Comparison of ENCODE assay signal across 8 cellular contexts in the genomic region with DNA sequence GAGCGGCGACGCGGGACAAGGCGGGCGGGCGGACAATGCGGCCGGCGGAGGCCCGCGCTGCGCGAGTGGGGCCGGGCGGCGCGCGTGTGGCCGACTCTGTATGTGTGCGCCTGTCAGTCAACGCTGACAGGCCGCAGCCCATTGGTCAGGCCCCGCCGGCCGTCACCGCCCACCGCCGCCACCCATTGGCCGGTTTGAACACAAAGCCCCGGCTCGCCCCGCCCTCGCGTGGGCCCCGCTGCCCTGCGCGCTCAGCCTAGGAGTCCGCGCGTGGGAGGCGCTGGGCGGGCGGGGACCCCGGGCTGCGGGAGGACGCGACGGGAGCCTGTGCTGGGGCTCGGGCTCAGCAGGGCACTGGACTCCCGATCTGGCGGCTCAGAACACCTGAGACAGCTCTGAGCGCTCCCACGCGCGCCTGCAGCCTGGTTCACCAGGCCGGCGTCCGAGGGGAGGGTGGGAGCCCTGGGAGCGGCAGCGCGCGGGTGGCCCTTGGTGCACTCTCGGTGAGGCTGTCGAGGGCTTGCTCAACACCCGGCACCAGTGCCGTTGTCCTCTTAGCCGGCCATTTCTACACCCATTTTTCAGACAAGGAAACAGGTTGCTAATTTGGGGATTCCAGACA. TPM values are rescaled to one million over a fixed set of nuclear protein-coding genes. Genes with fewer than 3 reads are reported as not detected.
DNase-seq lines count a peak whose midpoint lies in the region; ATAC-seq and TF ChIP-seq lines count a peak whose summit lies in the region.

A gene with protein sequence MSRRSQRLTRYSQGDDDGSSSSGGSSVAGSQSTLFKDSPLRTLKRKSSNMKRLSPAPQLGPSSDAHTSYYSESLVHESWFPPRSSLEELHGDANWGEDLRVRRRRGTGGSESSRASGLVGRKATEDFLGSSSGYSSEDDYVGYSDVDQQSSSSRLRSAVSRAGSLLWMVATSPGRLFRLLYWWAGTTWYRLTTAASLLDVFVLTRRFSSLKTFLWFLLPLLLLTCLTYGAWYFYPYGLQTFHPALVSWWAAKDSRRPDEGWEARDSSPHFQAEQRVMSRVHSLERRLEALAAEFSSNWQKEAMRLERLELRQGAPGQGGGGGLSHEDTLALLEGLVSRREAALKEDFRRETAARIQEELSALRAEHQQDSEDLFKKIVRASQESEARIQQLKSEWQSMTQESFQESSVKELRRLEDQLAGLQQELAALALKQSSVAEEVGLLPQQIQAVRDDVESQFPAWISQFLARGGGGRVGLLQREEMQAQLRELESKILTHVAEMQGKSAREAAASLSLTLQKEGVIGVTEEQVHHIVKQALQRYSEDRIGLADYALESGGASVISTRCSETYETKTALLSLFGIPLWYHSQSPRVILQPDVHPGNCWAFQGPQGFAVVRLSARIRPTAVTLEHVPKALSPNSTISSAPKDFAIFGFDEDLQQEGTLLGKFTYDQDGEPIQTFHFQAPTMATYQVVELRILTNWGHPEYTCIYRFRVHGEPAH (minus strand): TSS at position 88 of the 622 bp plus-strand sequence. CDS start 3,370 bp downstream, outside the sequence.

- DNase-seq in COLO829 (ENCODE audit: low spot score) (peak; percentile 96), HPDE6-E6E7 (ENCODE audit: extremely low spot score) (peak; percentile 82), RWPE1 (ENCODE audit: low spot score) (peak; percentile 89), fibroblast of peridontal ligament (ENCODE audit: extremely low read depth) (peak; percentile 71), natural killer cell (peak; percentile 97)
- peak; percentile 91 for DNase-seq in activated T-helper 2 cell treated with anti-CD3 and anti-CD28 coated beads, Interferon-gamma antibody, Interleukin-2, Interleukin-4, amounts not matched to agents 10 μg/mL and 5 μg/mL and 100 μg/mL, durations not matched to agents 14 hours and 24 hours and 36 hours (ENCODE audit: low spot score)
- DNase-seq in stimulated activated naive CD4-positive, alpha-beta T cell (lab: John Stamatoyannopoulos, UW), result peak; percentile 82 to 94 (median 90)

- CTCF ChIA-PET in RWPE1 (lab: Yijun Ruan, JAX), result interaction anchor here (0.6 to 1.2 kb wide), 2 partner anchors 10 to 315 kb away, joined by 4 to 9 read pairs; no protein-coding TSS in a partner anchor

- peak; percentile 41 for ATAC-seq in GM19438 (IDR thresholded peaks at IDR 0.05; ENCODE audit: low read depth, unreplicated experiment)
- ATAC-seq in natural killer cell, result peak; percentile 76 to 90 (median 82)

- no peak for TF ChIP-seq CTCF in RWPE1 (conservative IDR thresholded peaks at IDR 0.05; ENCODE audit: low read depth)
- TF ChIP-seq CTCF in natural killer cell (IDR thresholded peaks at IDR 0.05), result no peak

- no peaks in the 10 kb centered on the region for H3K27me3 Mint-ChIP-seq in activated T-helper 2 cell treated with anti-CD3 and anti-CD28 coated beads, Interferon-gamma antibody, Interleukin-2, Interleukin-4, amounts not matched to agents 10 μg/mL and 5 μg/mL and 100 μg/mL, durations not matched to agents 14 hours and 24 hours and 36 hours (ENCODE audit: low read depth)
- no peaks in the 10 kb centered on the region for H3K27me3 Mint-ChIP-seq in natural killer cell (ENCODE audit: low read depth in 2 of 2)

- peak within 1 kb of the TSS; percentile 95 for H3K27ac Mint-ChIP-seq in activated T-helper 2 cell treated with anti-CD3 and anti-CD28 coated beads, Interferon-gamma antibody, Interleukin-2, Interleukin-4, amounts not matched to agents 10 μg/mL and 5 μg/mL and 100 μg/mL, durations not matched to agents 14 hours and 24 hours and 36 hours
- peak within 1 kb of the TSS; percentile 88 to 98 for H3K27ac Mint-ChIP-seq in natural killer cell

- peak within 1 kb of the TSS; percentile 96 for H3K4me3 Mint-ChIP-seq in activated T-helper 2 cell treated with anti-CD3 and anti-CD28 coated beads, Interferon-gamma antibody, Interleukin-2, Interleukin-4, amounts not matched to agents 10 μg/mL and 5 μg/mL and 100 μg/mL, durations not matched to agents 14 hours and 24 hours and 36 hours (ENCODE audit: low read depth)
- peak within 1 kb of the TSS; percentile 99 for H3K4me3 Mint-ChIP-seq in natural killer cell

- intact Hi-C loops in activated T-helper 2 cell treated with anti-CD3 and anti-CD28 coated beads, Interferon-gamma antibody, Interleukin-2, Interleukin-4, amounts not matched to agents 10 μg/mL and 5 μg/mL and 100 μg/mL, durations not matched to agents 14 hours and 24 hours and 36 hours (cut with micrococcal nuclease), result loop anchor here (1.0 to 10.0 kb wide), 6 partner anchors 23 to 339 kb away; a partner anchor contains a TSS
- intact Hi-C loops in natural killer cell (cut with micrococcal nuclease), result loop anchor here (2.0 to 10.0 kb wide), 3 partner anchors 36 to 251 kb away; a partner anchor contains a TSS

- H3K9me3 Mint-ChIP-seq in activated T-helper 2 cell treated with anti-CD3 and anti-CD28 coated beads, Interferon-gamma antibody, Interleukin-2, Interleukin-4, amounts not matched to agents 10 μg/mL and 5 μg/mL and 100 μg/mL, durations not matched to agents 14 hours and 24 hours and 36 hours, result no peaks in the 10 kb centered on the region
- no peaks in the 10 kb centered on the region for H3K9me3 Mint-ChIP-seq in natural killer cell

- peaks cover 39% of the 10 kb centered on the region for H3K36me3 Mint-ChIP-seq in activated T-helper 2 cell treated with anti-CD3 and anti-CD28 coated beads, Interferon-gamma antibody, Interleukin-2, Interleukin-4, amounts not matched to agents 10 μg/mL and 5 μg/mL and 100 μg/mL, durations not matched to agents 14 hours and 24 hours and 36 hours (ENCODE audit: low read depth)
- H3K36me3 Mint-ChIP-seq in natural killer cell, result peaks cover 7% of the 10 kb centered on the region

- peaks cover 49% of the 10 kb centered on the region for H3K4me1 Mint-ChIP-seq in activated T-helper 2 cell treated with anti-CD3 and anti-CD28 coated beads, Interferon-gamma antibody, Interleukin-2, Interleukin-4, amounts not matched to agents 10 μg/mL and 5 μg/mL and 100 μg/mL, durations not matched to agents 14 hours and 24 hours and 36 hours (ENCODE audit: low read depth)
- peaks cover 64 to 69% of the 10 kb centered on the region in 2 donors for H3K4me1 Mint-ChIP-seq in natural killer cell

- peak within 1 kb of the TSS; percentile 99 for H3K27ac ChIP-seq in RWPE1

- POLR2A ChIA-PET in RWPE1 (lab: Yijun Ruan, JAX; ENCODE audit: low non-redundant PET), result no interaction called here

RNA-seq across cellular contexts. Expression of the gene that starts here (rescaled TPM):
- 121 and 123 TPM in 2 replicates for total RNA-seq in activated T-helper 2 cell treated with anti-CD3 and anti-CD28 coated beads, Interferon-gamma antibody, Interleukin-2, Interleukin-4, amounts not matched to agents 10 μg/mL and 5 μg/mL and 100 μg/mL, durations not matched to agents 14 hours and 24 hours and 36 hours
- 1,000 to 10,000 TPM in 1 of 3 donors, 100 to 1,000 TPM in 2; 882 to 1,056 (median 886) TPM for total RNA-seq in natural killer cell

Comparison
In these comparisons a context has a peak if more than half of its experiments do, and no peak if none do; other contexts are left out.
1. Peak in every context shown above with its lines: DNase-seq, ATAC-seq and H3K27ac ChIP-seq.